25 cellular contexts compared by ENCODE assay signal in genomic region chr21:36431252-36431651, GRCh38. TPM values are rescaled to one million over a fixed set of nuclear protein-coding genes. Genes with fewer than 3 reads are reported as not detected.
DNase-seq lines count a peak whose midpoint lies in the region; ATAC-seq, FAIRE-seq and TF ChIP-seq lines count a peak whose summit lies in the region.
"Had no signal": no experiment of that assay in that cellular context is flagged by ENCODE, and none has a peak within 500 bp of the region (broad histone marks: within the 10 kb centered on the region; RNA-seq: fewer than 3 reads in every experiment).

No MANE protein-coding gene starts in this region.

- peaks cover 32% of the 10 kb centered on the region for H3K4me1 Mint-ChIP-seq in MCF 10A (ENCODE audit: insufficient read depth, unreplicated experiment)
- H3K4me1 Mint-ChIP-seq in astrocyte (ENCODE audit: low read depth, unreplicated experiment) = peaks cover 47% of the 10 kb centered on the region

- no peak overlapping the region for H3K4ac ChIP-seq in neuronal stem cell (ENCODE audit: low read length)

- intact Hi-C loops in MCF 10A (cut with micrococcal nuclease) (loop anchor here (2.0 kb wide), 1 partner anchor 48 kb away; no protein-coding TSS in a partner anchor), breast epithelium (cut with DNase I; ENCODE audit: low total_unique reads) (no loop called here), tibial artery (cut with DNase I; ENCODE audit: low total_unique reads) (no loop called here)

- H3K27ac ChIP-seq in breast epithelium (no peak overlapping the region), astrocyte (ENCODE audit: low read depth, low read length) (peak overlapping the region; percentile 99), foreskin keratinocyte (peak overlapping the region; percentile 93), tibial artery (peak overlapping the region; percentile 61 to 66), neuronal stem cell (replicated peaks; ENCODE audit: low read length) (no peak overlapping the region)

- H3K4me3 Mint-ChIP-seq in MCF 10A (ENCODE audit: unreplicated experiment) (peak overlapping the region; percentile 80), astrocyte (ENCODE audit: unreplicated experiment) (peak overlapping the region; percentile 55)

- H3K4me2 ChIP-seq in astrocyte (ENCODE audit: low read length) = peak overlapping the region; percentile 81
- H3K4me2 ChIP-seq in neuronal stem cell (ENCODE audit: insufficient read depth, low read length, poor library complexity, severe bottlenecking) = no peak overlapping the region

- H3K4me1 ChIP-seq in breast epithelium (no peaks in the 10 kb centered on the region), astrocyte (ENCODE audit: insufficient read depth, low read length) (peaks cover 46% of the 10 kb centered on the region), foreskin keratinocyte (peaks cover 24% of the 10 kb centered on the region), tibial artery (peaks cover 0 to 23% (median 1%) of the 10 kb centered on the region in 4 donors), neuronal stem cell (ENCODE audit: control insufficient read depth in 2 of 2, insufficient read depth in 1 of 2, low read depth in 1 of 2, low read length in 2 of 2) (peaks cover 6 to 11% of the 10 kb centered on the region in 2 donors)

- no peak for TF ChIP-seq CTCF in MCF 10A (IDR thresholded peaks at IDR 0.05; ENCODE audit: unreplicated experiment)
- TF ChIP-seq CTCF in breast epithelium (IDR thresholded peaks at IDR 0.05) = no peak
- no peak for TF ChIP-seq CTCF in astrocyte (IDR thresholded peaks at IDR 0.05; ENCODE audit: insufficient read depth, low read depth, low read length)
- TF ChIP-seq CTCF in foreskin keratinocyte (conservative IDR thresholded peaks at IDR 0.05) = no peak
- no peak for TF ChIP-seq CTCF in tibial artery (IDR thresholded peaks at IDR 0.05)

- no peak for FAIRE-seq in astrocyte (lab: Jason Lieb, UNC)
- FAIRE-seq: A204.1, kidney had no signal

- H3K14ac ChIP-seq in neuronal stem cell (ENCODE audit: low read length) = no peak overlapping the region

- CTCF ChIA-PET in MCF 10A (lab: Yijun Ruan, JAX) = no interaction called here

- H2AK5ac ChIP-seq in neuronal stem cell (ENCODE audit: low read depth, low read length) = no peak overlapping the region

- no peak overlapping the region for H4K91ac ChIP-seq in neuronal stem cell (ENCODE audit: low read depth, low read length, poor library complexity)

- no peaks in the 10 kb centered on the region for H3K27me3 Mint-ChIP-seq in MCF 10A (ENCODE audit: insufficient read depth, unreplicated experiment)
- no peaks in the 10 kb centered on the region for H3K27me3 Mint-ChIP-seq in astrocyte (ENCODE audit: low read depth, unreplicated experiment)

- H3K79me1 ChIP-seq in neuronal stem cell (ENCODE audit: low read depth, low read length) = no peaks in the 10 kb centered on the region

- no peak overlapping the region for H3K18ac ChIP-seq in neuronal stem cell (ENCODE audit: low read length)

- WGBS in neuronal stem cell (ENCODE audit: extremely low coverage in 2 of 2, insufficient read length in 2 of 2, insufficient replicate concordance in 1 of 2), 2 donors = no CpG with 5 or more reads among the region's 4 CpGs

- H2BK120ac ChIP-seq in neuronal stem cell (ENCODE audit: low read depth, low read length) = no peak overlapping the region

- POLR2A ChIA-PET in MCF 10A (lab: Yijun Ruan, JAX) = interaction anchor here (0.6 to 1.9 kb wide), 4 partner anchors 9 to 46 kb away, joined by 3 to 8 read pairs (median 4); partner anchors contain the start of gene CHAF1B

- H3K9ac ChIP-seq in astrocyte (ENCODE audit: low read length) (peak overlapping the region; percentile 91), neuronal stem cell (ENCODE audit: low read depth, low read length, poor library complexity) (no peak overlapping the region)

- no peak overlapping the region for H3K4me3 ChIP-seq in breast epithelium
- H3K4me3 ChIP-seq in astrocyte (ENCODE audit: insufficient read depth, low read depth, low read length) = peak overlapping the region; percentile 3
- peak overlapping the region in 1 of 2 donors; percentile 43 for H3K4me3 ChIP-seq in tibial artery
- no peak overlapping the region for H3K4me3 ChIP-seq in neuronal stem cell (ENCODE audit: low read length in 2 of 2)
- H3K4me3 ChIP-seq: BLaER1 treated with 17β-estradiol and CSF1 and Interleukin-3, amounts not matched to agents 10 nM and 100 nM had no signal

- H3K27me3 ChIP-seq in breast epithelium (no peaks in the 10 kb centered on the region), astrocyte (ENCODE audit: insufficient read depth, low read length) (no peaks in the 10 kb centered on the region), foreskin keratinocyte (no peaks in the 10 kb centered on the region), tibial artery (no peaks in the 10 kb centered on the region), neuronal stem cell (ENCODE audit: control insufficient read depth in 3 of 3, insufficient read depth in 3 of 3, low read depth in 1 of 3, low read length in 3 of 3) (no peaks in the 10 kb centered on the region)
- H3K27me3 ChIP-seq: BLaER1 treated with 17β-estradiol and CSF1 and Interleukin-3, amounts not matched to agents 10 nM and 100 nM had no signal

- H3K9me3 ChIP-seq in breast epithelium (no peaks in the 10 kb centered on the region), astrocyte (ENCODE audit: insufficient read depth, low read depth, low read length) (no peaks in the 10 kb centered on the region), tibial artery (no peaks in the 10 kb centered on the region), neuronal stem cell (replicated peaks in 1 of 2; ENCODE audit: control insufficient read depth in 2 of 2, insufficient read depth in 1 of 2, low read depth in 1 of 2, low read length in 2 of 2) (no peaks in the 10 kb centered on the region)
- H3K9me3 ChIP-seq: BLaER1 treated with 17β-estradiol and CSF1 and Interleukin-3, amounts not matched to agents 10 nM and 100 nM had no signal

- no peak overlapping the region for H3K23ac ChIP-seq in neuronal stem cell (ENCODE audit: low read depth, low read length, poor library complexity)

- no peak overlapping the region for H2BK12ac ChIP-seq in neuronal stem cell (ENCODE audit: low read length)

- H3K9me3 Mint-ChIP-seq in MCF 10A (ENCODE audit: unreplicated experiment) = no peaks in the 10 kb centered on the region
- no peaks in the 10 kb centered on the region for H3K9me3 Mint-ChIP-seq in astrocyte (ENCODE audit: unreplicated experiment)
- H3K9me3 Mint-ChIP-seq: central memory CD8-positive, alpha-beta T cell; natural killer cell; T-helper 1 cell treated with Interleukin-12 subunit alpha and Interleukin-12 subunit beta and Interleukin-4 antibody, amounts not matched to agents 30 μg/mL and 1 μg/mL, for 36 hours had no signal

- H3K27ac Mint-ChIP-seq in MCF 10A (ENCODE audit: low read depth, unreplicated experiment) (peak overlapping the region; percentile 98), astrocyte (ENCODE audit: unreplicated experiment) (peak overlapping the region; percentile 100)
- H3K27ac Mint-ChIP-seq: T-helper 1 cell treated with Interleukin-12 subunit alpha and Interleukin-12 subunit beta and Interleukin-4 antibody, amounts not matched to agents 30 μg/mL and 1 μg/mL, for 36 hours had no signal

- ATAC-seq in foreskin keratinocyte (no peak), GM19351 (IDR thresholded peaks at IDR 0.05; ENCODE audit: unreplicated experiment) (no peak)
- ATAC-seq: natural killer cell, Right ventricle myocardium inferior had no signal

- H4K8ac ChIP-seq in neuronal stem cell (ENCODE audit: low read depth, low read length) = no peak overlapping the region

- no peak overlapping the region for H2BK15ac ChIP-seq in neuronal stem cell (ENCODE audit: low read length)

- no peaks in the 10 kb centered on the region for H3K36me3 ChIP-seq in breast epithelium
- no peaks in the 10 kb centered on the region for H3K36me3 ChIP-seq in astrocyte (ENCODE audit: insufficient read depth, low read length)
- no peaks in the 10 kb centered on the region for H3K36me3 ChIP-seq in tibial artery
- no peaks in the 10 kb centered on the region for H3K36me3 ChIP-seq in neuronal stem cell (replicated peaks in 1 of 2; ENCODE audit: control insufficient read depth in 2 of 2, insufficient read depth in 2 of 2, low read length in 2 of 2)
- H3K36me3 ChIP-seq: BLaER1 treated with 17β-estradiol and CSF1 and Interleukin-3, amounts not matched to agents 10 nM and 100 nM had no signal

- H3K36me3 Mint-ChIP-seq in MCF 10A (ENCODE audit: insufficient read depth, unreplicated experiment) = no peaks in the 10 kb centered on the region
- peaks cover 4% of the 10 kb centered on the region for H3K36me3 Mint-ChIP-seq in astrocyte (ENCODE audit: low read depth, unreplicated experiment)
- H3K36me3 Mint-ChIP-seq: natural killer cell had no signal

- H3K79me2 ChIP-seq in astrocyte (ENCODE audit: insufficient read depth, low read length) = peaks cover 22% of the 10 kb centered on the region

- H2BK5ac ChIP-seq in neuronal stem cell (ENCODE audit: low read length) = no peak overlapping the region

- no peak overlapping the region for H2AFZ ChIP-seq in astrocyte (ENCODE audit: low read depth, low read length)
- no peak overlapping the region for H2AFZ ChIP-seq in neuronal stem cell (ENCODE audit: low read length)

- DNase-seq in MCF 10A (ENCODE audit: unreplicated experiment) (no peak), breast epithelium (ENCODE audit: low spot score in 2 of 2) (no peak), astrocyte (ENCODE audit: low read depth) (peak; percentile 24), foreskin keratinocyte (no peak), tibial artery (no peak), neuronal stem cell (ENCODE audit: low spot score) (no peak), activated gamma-delta T cell treated with Interleukin-2 at 50 U/mL for 16 hours (no peak)
- DNase-seq: activated CD4-positive, alpha-beta T cell treated with anti-CD3 and anti-CD28 coated beads, Interleukin-2, amount 50 U/mL, for 48 hours; activated naive CD4-positive, alpha-beta T cell; amniotic stem cell; DMS 273 treated with DMSO at 0.1 percent for 48 hours; KG1; kidney; natural killer cell; NCI-H1105; NCI-H2081; NCI-H510A treated with DMSO at 0.1 percent for 48 hours; stimulated activated CD4-positive, alpha-beta T cell treated with anti-CD3 and anti-CD28 coated beads, Interleukin-4, amount 100 ng/mL, for 24 hours had no signal

- no peaks in the 10 kb centered on the region for H4K20me1 ChIP-seq in astrocyte (ENCODE audit: insufficient read depth, low read length)
- H4K20me1 ChIP-seq: BLaER1 treated with 17β-estradiol and CSF1 and Interleukin-3, amounts not matched to agents 10 nM and 100 nM had no signal

- TF ChIP-seq POLR2A in breast epithelium (IDR thresholded peaks at IDR 0.05) = no peak

- BruUV-seq in MCF 10A (replicated peaks; lab: Mats Ljungman, UMichigan) = no TSS peak

RNA-seq across cellular contexts. Expression of gene CHAF1B, which starts 46.1 kb away (rescaled TPM):
- total RNA-seq in MCF 10A (2022) (6.4 and 7.7 TPM in 2 replicates), breast epithelium (1 to 10 TPM in 2 of 3 donors, under 1 TPM in 1; 0.64 to 2.8 (median 1.6) TPM), astrocyte (2.8 and 3.0 TPM in 2 replicates), foreskin keratinocyte (12.0 and 14.4 TPM in 2 replicates)
- polyA plus RNA-seq in foreskin keratinocyte = 9.4 and 10.5 TPM in 2 replicates
- 14.8 TPM for polyA plus RNA-seq in neuronal stem cell (2013, experiment 1 of 2)
- polyA plus RNA-seq in neuronal stem cell (2013, experiment 2 of 2) = 14.0 TPM

RNA-seq across cellular contexts. Expression of gene CLDN14, which starts 48.7 kb away (rescaled TPM):
- total RNA-seq in MCF 10A (2022) (not detected in 2 replicates), breast epithelium (not detected), astrocyte (not detected in 2 replicates), foreskin keratinocyte (not detected in 2 replicates)
- 0.03 TPM in 1 of 2 replicates, not detected in the other for polyA plus RNA-seq in foreskin keratinocyte
- not detected for polyA plus RNA-seq in neuronal stem cell (2013, experiment 1 of 2)
- polyA plus RNA-seq in neuronal stem cell (2013, experiment 2 of 2) = not detected
- total RNA-seq: fibroblast of villous mesenchyme, natural killer cell, Right ventricle myocardium inferior had no signal

Comparison
In these comparisons a context has a peak if more than half of its experiments do, and no peak if none do; other contexts are left out.
1. H3K27ac ChIP-seq: peak in astrocyte (single experiment), foreskin keratinocyte (single experiment) and tibial artery (2 of 2); none in breast epithelium (0 of 2) and neuronal stem cell (single experiment).